ENCODE assay signal across 8 cellular contexts in genomic region chrX:53433651-53434639, GRCh38.
DNase-seq lines count a peak whose midpoint lies in the region; ATAC-seq, FAIRE-seq and TF ChIP-seq lines count a peak whose summit lies in the region.

TSS of gene HSD17B10 (minus strand) at chrX:53434370. CDS start at chrX:53434345, 25 bp downstream.

- peak; percentile 78 for TF ChIP-seq POLR2A in GM19193 (IDR thresholded peaks at IDR 0.05; ENCODE audit: extremely low read depth, insufficient read depth, insufficient read length)

- peak; percentile 92 for FAIRE-seq in colon (lab: Jason Lieb, UNC)

- peak within 1 kb of the TSS; percentile 22 for H3K27ac ChIP-seq in layer of hippocampus (ENCODE audit: low read depth, low read length)

- ATAC-seq in HG03439 (IDR thresholded peaks at IDR 0.05; ENCODE audit: unreplicated experiment): peak; percentile 92

- no peaks in the 10 kb centered on the region for H3K27me3 ChIP-seq in layer of hippocampus (ENCODE audit: control insufficient read depth, insufficient read depth, low read length)

- DNase-seq in AML-193 (lab: John Stamatoyannopoulos, UW) (peak; percentile 86 to 87), NCI-H526 (lab: John Stamatoyannopoulos, UW) (peak; percentile 74 to 96)
- DNase-seq in activated CD4-positive, alpha-beta T cell treated with anti-CD3 and anti-CD28 coated beads for 48 hours: peak; percentile 92
- peak; percentile 85 for DNase-seq in stimulated activated CD4-positive, alpha-beta T cell treated with anti-CD3 and anti-CD28 coated beads, Interleukin-1b, Interleukin-23, amount 100 ng/mL, for 48 hours

Comparison
In these comparisons a context has a peak if more than half of its experiments do, and no peak if none do; other contexts are left out.
1. Peak in every context shown above with its lines: DNase-seq, ATAC-seq and H3K27ac ChIP-seq.